In the genomic region with DNA sequence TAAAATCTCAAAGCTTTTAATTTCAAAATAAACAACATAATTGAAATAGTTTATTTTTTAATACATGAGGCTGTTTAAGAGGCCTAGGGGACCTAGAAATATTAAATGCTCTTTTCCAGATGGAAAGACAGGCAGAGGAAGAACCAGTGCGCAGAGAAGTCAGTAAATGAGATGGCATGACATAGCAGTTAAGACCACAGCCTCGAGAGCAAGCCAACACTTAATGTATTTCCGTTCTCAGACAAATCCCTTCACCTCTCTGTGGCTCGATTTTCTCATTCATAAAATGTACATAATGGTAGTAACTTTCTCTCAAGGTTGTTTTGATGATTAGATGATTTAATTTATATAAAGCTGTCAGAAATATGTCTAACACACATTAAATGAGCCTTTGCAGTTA, we compare ENCODE assay signal across 14 cellular contexts.
"Had no signal": no experiment of that assay in that cellular context is flagged by ENCODE, and none has a peak within 500 bp of the region (broad histone marks: within the 10 kb centered on the region; RNA-seq: fewer than 3 reads in every experiment).

No MANE protein-coding gene starts in this region.

- H3K4me3 ChIP-seq: body of pancreas, lung, tibial nerve had no signal

- H3K27me3 Mint-ChIP-seq: progenitor cell of endocrine pancreas had no signal

- H3K36me3 ChIP-seq: tibial nerve had no signal

- H3K4me1 Mint-ChIP-seq: naive thymus-derived CD8-positive, alpha-beta T cell; stimulated activated effector memory CD8-positive, alpha-beta T cell treated with anti-CD3 and anti-CD28 coated beads, Interleukin-12 subunit alpha, Interleukin-12 subunit beta, amount 100 ng/mL, for 72 hours had no signal

- ATAC-seq: activated CD4-positive, CD25-positive, alpha-beta regulatory T cell treated with anti-CD3 and anti-CD28 coated beads, Interleukin-2, amount 50 U/mL, for 24 hours; body of pancreas; naive thymus-derived CD8-positive, alpha-beta T cell; stimulated activated effector memory CD8-positive, alpha-beta T cell treated with anti-CD3 and anti-CD28 coated beads, Interleukin-12 subunit alpha, Interleukin-12 subunit beta, amount 100 ng/mL, for 72 hours had no signal

- H3K27me3 ChIP-seq: body of pancreas, tibial nerve had no signal

- H3K36me3 Mint-ChIP-seq: naive thymus-derived CD8-positive, alpha-beta T cell; stimulated activated effector memory CD8-positive, alpha-beta T cell treated with anti-CD3 and anti-CD28 coated beads, Interleukin-12 subunit alpha, Interleukin-12 subunit beta, amount 100 ng/mL, for 72 hours had no signal

- DNase-seq: activated naive CD4-positive, alpha-beta T cell treated with anti-CD3 and anti-CD28 coated beads, Interleukin-2, amount 50 U/mL, for 16 hours; body of pancreas; central memory CD4-positive, alpha-beta T cell; cortex of kidney; effector memory CD4-positive, alpha-beta T cell; naive thymus-derived CD8-positive, alpha-beta T cell; nucleus accumbens had no signal

- H3K9me3 Mint-ChIP-seq: activated T-helper 2 cell treated with anti-CD3 and anti-CD28 coated beads, Interferon-gamma antibody, Interleukin-2, Interleukin-4, amounts not matched to agents 10 μg/mL and 5 μg/mL and 100 μg/mL, durations not matched to agents 14 hours and 24 hours and 36 hours; stimulated activated effector memory CD8-positive, alpha-beta T cell treated with anti-CD3 and anti-CD28 coated beads, Interleukin-12 subunit alpha, Interleukin-12 subunit beta, amount 100 ng/mL, for 72 hours had no signal

- H3K27ac ChIP-seq: body of pancreas, epithelial cell of prostate, tibial nerve had no signal

- H3K27ac Mint-ChIP-seq: activated T-helper 2 cell treated with anti-CD3 and anti-CD28 coated beads, Interferon-gamma antibody, Interleukin-2, Interleukin-4, amounts not matched to agents 10 μg/mL and 5 μg/mL and 100 μg/mL, durations not matched to agents 14 hours and 24 hours and 36 hours; naive thymus-derived CD8-positive, alpha-beta T cell; stimulated activated effector memory CD8-positive, alpha-beta T cell treated with anti-CD3 and anti-CD28 coated beads, Interleukin-12 subunit alpha, Interleukin-12 subunit beta, amount 100 ng/mL, for 72 hours had no signal

- H3K4me1 ChIP-seq: body of pancreas had no signal

- H3K4me3 Mint-ChIP-seq: naive thymus-derived CD8-positive, alpha-beta T cell; stimulated activated effector memory CD8-positive, alpha-beta T cell treated with anti-CD3 and anti-CD28 coated beads, Interleukin-12 subunit alpha, Interleukin-12 subunit beta, amount 100 ng/mL, for 72 hours had no signal

- H3K9me3 ChIP-seq: body of pancreas, tibial nerve had no signal
